In the genomic region with DNA sequence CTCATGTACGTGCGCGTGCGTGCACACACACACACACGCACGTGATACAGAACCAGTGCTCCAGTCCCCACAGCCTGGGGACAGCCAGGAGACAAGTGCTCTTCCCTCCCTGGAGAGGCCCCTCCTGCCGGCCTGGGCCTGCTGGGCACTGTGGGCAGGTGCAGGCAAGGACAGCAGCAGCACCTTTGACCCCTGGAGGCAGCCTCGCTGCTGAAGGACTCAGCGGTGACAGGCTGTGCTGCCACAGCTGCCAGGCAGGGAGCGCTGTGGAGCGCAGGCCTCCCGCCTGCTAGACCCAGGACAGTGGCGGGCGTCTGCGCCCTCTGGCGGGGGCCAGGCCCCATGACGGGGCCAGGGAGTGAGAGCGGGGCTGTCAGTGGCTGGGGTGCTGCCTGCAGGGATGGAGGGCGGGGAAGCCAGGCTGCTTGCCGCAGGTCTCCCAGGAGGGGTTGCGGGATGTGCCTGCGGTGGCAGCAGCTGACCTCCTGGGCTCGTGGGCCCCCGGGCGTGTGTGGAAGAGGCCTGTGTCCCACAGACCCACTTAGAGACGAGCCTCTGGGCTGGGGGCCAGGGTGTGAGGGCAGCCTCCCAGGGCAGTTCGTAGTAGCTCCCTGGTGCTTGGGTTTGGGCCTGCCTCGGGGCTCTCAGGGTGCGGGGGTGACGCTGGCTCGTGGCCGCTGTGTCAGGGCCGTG, we compare ENCODE assay signal across 8 cellular contexts.
A peak's percentile ranks its signal among the peaks of the same experiment; 100 is the strongest.
DNase-seq lines count a peak whose midpoint lies in the region; ATAC-seq and TF ChIP-seq lines count a peak whose summit lies in the region.

No MANE protein-coding gene starts in this region.

- no peaks in the 10 kb centered on the region for H3K36me3 ChIP-seq in DND-41 (ENCODE audit: insufficient read depth, low read length)
- peaks cover 15% of the 10 kb centered on the region for H3K36me3 ChIP-seq in MG63
- H3K36me3 ChIP-seq in upper lobe of right lung = peaks cover 39% of the 10 kb centered on the region

- H4K20me1 ChIP-seq in DND-41 (ENCODE audit: insufficient read depth, low read length) = peaks cover 12% of the 10 kb centered on the region

- no peak overlapping the region for H3K4me3 ChIP-seq in DND-41 (ENCODE audit: low read depth in 1 of 2, low read length in 2 of 2)
- no peak overlapping the region for H3K4me3 ChIP-seq in MG63
- no peak overlapping the region for H3K4me3 ChIP-seq in upper lobe of right lung

- CTCF ChIA-PET in activated naive CD4-positive, alpha-beta T cell treated with anti-CD3 and anti-CD28 coated beads for 36 hours (lab: Charles Lee) = interaction anchor here (0.6 to 2.0 kb wide), 14 partner anchors 11 to 607 kb away, joined by 3 to 21 read pairs (median 4); partner anchors contain the start of genes NDUFAF8 and TEPSIN

- H2AFZ ChIP-seq in DND-41 (ENCODE audit: low read depth, low read length) = no peak overlapping the region

- H3K4me3 Mint-ChIP-seq in activated naive CD4-positive, alpha-beta T cell treated with anti-CD3 and anti-CD28 coated beads for 36 hours = no peak overlapping the region
- no peak overlapping the region for H3K4me3 Mint-ChIP-seq in glutamatergic neuron (ENCODE audit: unreplicated experiment)

- intact Hi-C loops in activated naive CD4-positive, alpha-beta T cell treated with anti-CD3 and anti-CD28 coated beads for 36 hours (cut with micrococcal nuclease) = loop anchor here (1.0 to 5.0 kb wide), 3 partner anchors 78 to 674 kb away; no protein-coding TSS in a partner anchor
- intact Hi-C loops in upper lobe of right lung (cut with DNase I) = no loop called here

- H3K27me3 Mint-ChIP-seq in activated naive CD4-positive, alpha-beta T cell treated with anti-CD3 and anti-CD28 coated beads for 36 hours (ENCODE audit: low read depth) = no peaks in the 10 kb centered on the region
- peaks cover 8% of the 10 kb centered on the region for H3K27me3 Mint-ChIP-seq in glutamatergic neuron (ENCODE audit: unreplicated experiment)

- ATAC-seq in DND-41 (ENCODE audit: insufficient read depth, low read depth) (peak; percentile 99), GM21786 (IDR thresholded peaks at IDR 0.05; ENCODE audit: unreplicated experiment) (peak; percentile 72), SK-N-SH treated with all-trans-retinoic acid at 6 μM for 48 hours (peak; percentile 88), upper lobe of right lung (peak; percentile 88)

- no peak overlapping the region for H3K4me2 ChIP-seq in DND-41 (ENCODE audit: insufficient read depth, low read length)

- H3K9me3 ChIP-seq in DND-41 (ENCODE audit: insufficient read depth, low read length, severe bottlenecking) (no peaks in the 10 kb centered on the region), MG63 (no peaks in the 10 kb centered on the region), upper lobe of right lung (no peaks in the 10 kb centered on the region)

- no peak overlapping the region for H3K27ac ChIP-seq in DND-41 (ENCODE audit: low read length)
- H3K27ac ChIP-seq in upper lobe of right lung = no peak overlapping the region

- no peaks in the 10 kb centered on the region for H3K9me3 Mint-ChIP-seq in activated naive CD4-positive, alpha-beta T cell treated with anti-CD3 and anti-CD28 coated beads for 36 hours
- peaks cover 12% of the 10 kb centered on the region for H3K9me3 Mint-ChIP-seq in glutamatergic neuron (ENCODE audit: unreplicated experiment)

- TF ChIP-seq CTCF in DND-41 (IDR thresholded peaks at IDR 0.05; ENCODE audit: borderline replicate concordance, extremely low read depth, low read length, poor library complexity, severe bottlenecking) (peak; percentile 100), glutamatergic neuron (IDR thresholded peaks at IDR 0.05; ENCODE audit: partially characterized antibody, unreplicated experiment) (peak; percentile 100), upper lobe of right lung (IDR thresholded peaks at IDR 0.05) (peak; percentile 100)

- no peaks in the 10 kb centered on the region for H3K79me2 ChIP-seq in DND-41 (ENCODE audit: insufficient read depth, low read length)

- peaks cover 6% of the 10 kb centered on the region; the same call in 1 of the 2 replicates for H3K4me1 ChIP-seq in DND-41 (ENCODE audit: insufficient read depth, low read length)
- H3K4me1 ChIP-seq in upper lobe of right lung = peaks cover 12% of the 10 kb centered on the region

- peak; percentile 91 for DNase-seq in DND-41
- DNase-seq in MG63 = peak; percentile 76
- peak; percentile 89 for DNase-seq in activated naive CD4-positive, alpha-beta T cell treated with anti-CD3 and anti-CD28 coated beads for 36 hours
- peak; percentile 94 for DNase-seq in glutamatergic neuron
- peak; percentile 74 for DNase-seq in pons (ENCODE audit: low spot score)
- DNase-seq in upper lobe of right lung = peak; percentile 91

- H3K9ac ChIP-seq in DND-41 (ENCODE audit: low read depth, low read length) = no peak overlapping the region

- no peak overlapping the region for H3K27ac Mint-ChIP-seq in activated naive CD4-positive, alpha-beta T cell treated with anti-CD3 and anti-CD28 coated beads for 36 hours
- no peak overlapping the region for H3K27ac Mint-ChIP-seq in glutamatergic neuron (ENCODE audit: unreplicated experiment)

- no peaks in the 10 kb centered on the region for H3K36me3 Mint-ChIP-seq in activated naive CD4-positive, alpha-beta T cell treated with anti-CD3 and anti-CD28 coated beads for 36 hours (ENCODE audit: low read depth)
- H3K36me3 Mint-ChIP-seq in glutamatergic neuron (ENCODE audit: unreplicated experiment) = no peaks in the 10 kb centered on the region

- peaks cover 6% of the 10 kb centered on the region for H3K4me1 Mint-ChIP-seq in activated naive CD4-positive, alpha-beta T cell treated with anti-CD3 and anti-CD28 coated beads for 36 hours (ENCODE audit: low read depth)
- H3K4me1 Mint-ChIP-seq in glutamatergic neuron (ENCODE audit: low read depth, unreplicated experiment) = peaks cover 13% of the 10 kb centered on the region

- H3K27me3 ChIP-seq in DND-41 (ENCODE audit: insufficient read depth, low read length, poor library complexity) (no peaks in the 10 kb centered on the region), MG63 (no peaks in the 10 kb centered on the region), upper lobe of right lung (no peaks in the 10 kb centered on the region)

TF ChIP-seq in SK-N-SH treated with all-trans-retinoic acid at 6 μM for 48 hours, 23 proteins besides CTCF, POLR2A, EP300 and RAD21:
- no peak for TF ChIP-seq ZNF70 (CRISPR knock-in tag; IDR thresholded peaks at IDR 0.05)
- no peak for TF ChIP-seq ZC3H10 (CRISPR knock-in tag; IDR thresholded peaks at IDR 0.05)
- no peak for TF ChIP-seq BACH2 (CRISPR knock-in tag; IDR thresholded peaks at IDR 0.05; ENCODE audit: borderline replicate concordance)
- TF ChIP-seq ZNF8 (CRISPR knock-in tag; IDR thresholded peaks at IDR 0.05) = no peak
- no peak for TF ChIP-seq SNAI2 (CRISPR knock-in tag; IDR thresholded peaks at IDR 0.05)
- TF ChIP-seq, protein P1, sequence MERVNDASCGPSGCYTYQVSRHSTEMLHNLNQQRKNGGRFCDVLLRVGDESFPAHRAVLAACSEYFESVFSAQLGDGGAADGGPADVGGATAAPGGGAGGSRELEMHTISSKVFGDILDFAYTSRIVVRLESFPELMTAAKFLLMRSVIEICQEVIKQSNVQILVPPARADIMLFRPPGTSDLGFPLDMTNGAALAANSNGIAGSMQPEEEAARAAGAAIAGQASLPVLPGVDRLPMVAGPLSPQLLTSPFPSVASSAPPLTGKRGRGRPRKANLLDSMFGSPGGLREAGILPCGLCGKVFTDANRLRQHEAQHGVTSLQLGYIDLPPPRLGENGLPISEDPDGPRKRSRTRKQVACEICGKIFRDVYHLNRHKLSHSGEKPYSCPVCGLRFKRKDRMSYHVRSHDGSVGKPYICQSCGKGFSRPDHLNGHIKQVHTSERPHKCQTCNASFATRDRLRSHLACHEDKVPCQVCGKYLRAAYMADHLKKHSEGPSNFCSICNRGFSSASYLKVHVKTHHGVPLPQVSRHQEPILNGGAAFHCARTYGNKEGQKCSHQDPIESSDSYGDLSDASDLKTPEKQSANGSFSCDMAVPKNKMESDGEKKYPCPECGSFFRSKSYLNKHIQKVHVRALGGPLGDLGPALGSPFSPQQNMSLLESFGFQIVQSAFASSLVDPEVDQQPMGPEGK (CRISPR knock-in tag; IDR thresholded peaks at IDR 0.05; ENCODE audit: borderline replicate concordance) = no peak
- TF ChIP-seq CSDC2 (CRISPR knock-in tag; IDR thresholded peaks at IDR 0.05) = no peak
- no peak for TF ChIP-seq PPARA (CRISPR knock-in tag; IDR thresholded peaks at IDR 0.05; ENCODE audit: borderline replicate concordance)
- no peak for TF ChIP-seq TOX (CRISPR knock-in tag; IDR thresholded peaks at IDR 0.05; ENCODE audit: borderline replicate concordance)
